8 cellular contexts compared by ENCODE assay signal in the genomic region with DNA sequence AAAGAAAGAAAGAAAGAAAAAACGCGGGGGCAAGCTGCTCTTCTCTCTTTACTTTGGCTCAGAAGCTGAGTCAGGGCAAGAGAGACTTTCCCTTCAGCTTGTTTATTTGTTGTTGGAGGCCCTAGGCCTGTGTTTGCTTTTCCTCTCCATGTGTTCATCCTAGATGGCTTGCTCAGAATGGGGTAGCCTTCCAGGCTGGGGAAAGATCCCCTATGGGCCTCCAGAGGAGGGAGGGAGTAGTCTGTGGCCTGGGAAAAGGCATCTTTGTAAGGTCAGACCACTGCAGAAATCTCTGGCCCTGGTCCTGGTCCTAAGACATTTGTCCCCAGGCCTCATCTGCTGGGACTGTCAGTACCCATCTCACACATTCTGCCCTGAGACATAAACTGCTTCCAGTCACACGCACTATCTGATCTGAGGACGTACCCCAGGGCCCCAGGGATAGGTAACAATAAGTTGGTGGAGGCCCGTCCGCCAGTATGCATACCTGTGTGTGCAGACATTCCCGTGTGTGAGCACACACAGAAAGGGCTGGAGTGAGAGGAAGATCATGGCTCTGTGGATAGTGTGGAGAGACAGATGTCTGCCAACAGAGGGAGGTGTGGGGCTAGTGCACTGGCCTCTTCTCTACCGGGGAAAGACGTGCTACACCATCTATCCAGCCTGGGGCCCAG. TPM values are rescaled to one million over a fixed set of nuclear protein-coding genes. Genes with fewer than 3 reads are reported as not detected.
DNase-seq lines count a peak whose midpoint lies in the region; ATAC-seq and TF ChIP-seq lines count a peak whose summit lies in the region.

No MANE protein-coding gene starts in this region.

- H3K9me3 ChIP-seq in CD4-positive, alpha-beta memory T cell (ENCODE audit: control insufficient read depth in 1 of 2, low read length in 2 of 2), result no peaks in the 10 kb centered on the region
- H3K9me3 ChIP-seq in GM23248 (ENCODE audit: low read depth) (no peaks in the 10 kb centered on the region), OCI-LY3 (ENCODE audit: insufficient read depth, low read length) (no peaks in the 10 kb centered on the region), psoas muscle (no peaks in the 10 kb centered on the region)

- CTCF ChIA-PET in CD4-positive, alpha-beta memory T cell (lab: Charles Lee; ENCODE audit: partially characterized antibody), result interaction anchor here (0.9 to 15.8 kb wide), 10 partner anchors 9 to 179 kb away, joined by 3 to 202 read pairs (median 4); no protein-coding TSS in a partner anchor

- no peak overlapping the region for H3K4me3 ChIP-seq in CD4-positive, alpha-beta memory T cell (ENCODE audit: low read length in 2 of 2)
- no peak overlapping the region for H3K4me3 ChIP-seq in GM23248
- H3K4me3 ChIP-seq in OCI-LY3 (ENCODE audit: low read length), result no peak overlapping the region
- no peak overlapping the region for H3K4me3 ChIP-seq in psoas muscle

- peaks cover 5% of the 10 kb centered on the region for H3K4me1 ChIP-seq in CD4-positive, alpha-beta memory T cell (ENCODE audit: insufficient read depth, low read length)
- H3K4me1 ChIP-seq in GM23248 (ENCODE audit: insufficient read depth), result peaks cover 7% of the 10 kb centered on the region; the same call in 1 of the 2 replicates
- peaks cover 50% of the 10 kb centered on the region for H3K4me1 ChIP-seq in OCI-LY3 (ENCODE audit: low read length)
- H3K4me1 ChIP-seq in psoas muscle, result peaks cover 36% of the 10 kb centered on the region

- no peaks in the 10 kb centered on the region for H3K79me2 ChIP-seq in GM23248 (ENCODE audit: insufficient read depth)
- H3K79me2 ChIP-seq in OCI-LY3 (ENCODE audit: low read length), result peaks cover 8% of the 10 kb centered on the region

- TF ChIP-seq CTCF in OCI-LY3 (IDR thresholded peaks at IDR 0.05; ENCODE audit: low read depth, low read length) (peak; percentile 46), psoas muscle (IDR thresholded peaks at IDR 0.05) (peak; percentile 54)

- no peak overlapping the region for H3K27ac ChIP-seq in CD4-positive, alpha-beta memory T cell (ENCODE audit: low read depth, low read length)
- H3K27ac ChIP-seq in GM23248, result no peak overlapping the region
- no peak overlapping the region for H3K27ac ChIP-seq in OCI-LY3 (ENCODE audit: low read length)
- H3K27ac ChIP-seq in psoas muscle, result peak overlapping the region; percentile 82

- H3K9ac ChIP-seq in GM23248 (no peak overlapping the region), OCI-LY3 (ENCODE audit: low read length) (no peak overlapping the region)

- H3K4me1 Mint-ChIP-seq in CD4-positive, alpha-beta memory T cell, result peaks cover 3 to 7% (median 5%) of the 10 kb centered on the region in 4 donors
- peaks cover 15% of the 10 kb centered on the region for H3K4me1 Mint-ChIP-seq in activated T-helper 17 cell treated with anti-CD3 and anti-CD28 coated beads, Interleukin-2, amount 50 U/mL, for 72 hours

- ATAC-seq in activated T-helper 17 cell treated with anti-CD3 and anti-CD28 coated beads, Interleukin-2, amount 50 U/mL, for 72 hours (replicated peaks), result peak; percentile 35
- peak; percentile 47 to 62 (median 56) for ATAC-seq in psoas muscle
- ATAC-seq in GM21526 (IDR thresholded peaks at IDR 0.05; ENCODE audit: low FRiP score, unreplicated experiment), result no peak

- H3K27me3 ChIP-seq in CD4-positive, alpha-beta memory T cell (ENCODE audit: insufficient read depth, low read length), result no peaks in the 10 kb centered on the region
- H3K27me3 ChIP-seq in GM23248 (replicated peaks; ENCODE audit: insufficient read depth), result no peaks in the 10 kb centered on the region
- H3K27me3 ChIP-seq in OCI-LY3 (ENCODE audit: low read depth, low read length), result no peaks in the 10 kb centered on the region
- peaks cover 0 to 10% (median 0%) of the 10 kb centered on the region in 3 donors for H3K27me3 ChIP-seq in psoas muscle (ENCODE audit: insufficient read depth in 3 of 3, low read length in 2 of 3)

- H3F3A ChIP-seq in GM23248 (ENCODE audit: insufficient read depth), result no peaks in the 10 kb centered on the region

- no peaks in the 10 kb centered on the region for H3K36me3 ChIP-seq in CD4-positive, alpha-beta memory T cell (ENCODE audit: insufficient read depth, low read length)
- no peaks in the 10 kb centered on the region for H3K36me3 ChIP-seq in GM23248 (ENCODE audit: low read depth)
- H3K36me3 ChIP-seq in OCI-LY3 (replicated peaks; ENCODE audit: low read depth, low read length), result no peaks in the 10 kb centered on the region
- H3K36me3 ChIP-seq in psoas muscle (ENCODE audit: insufficient read depth in 1 of 2, low read depth in 1 of 2), result no peaks in the 10 kb centered on the region

- intact Hi-C loops in CD4-positive, alpha-beta memory T cell (cut with micrococcal nuclease), result loop anchor here (1.0 kb wide), 2 partner anchors 91 to 166 kb away; no protein-coding TSS in a partner anchor
- intact Hi-C loops in psoas muscle (cut with DNase I), result loop anchor here (2.0 to 5.0 kb wide), 2 partner anchors 33 to 175 kb away; a partner anchor contains a TSS

- H3K9me3 Mint-ChIP-seq in CD4-positive, alpha-beta memory T cell, result no peaks in the 10 kb centered on the region
- H3K9me3 Mint-ChIP-seq in activated T-helper 17 cell treated with anti-CD3 and anti-CD28 coated beads, Interleukin-2, amount 50 U/mL, for 72 hours, result no peaks in the 10 kb centered on the region

- DNase-seq in CD4-positive, alpha-beta memory T cell, result peak in 4 of 5 donors; percentile 27 to 39 (median 34)
- DNase-seq in GM23248 (peak; percentile 76), globus pallidus (ENCODE audit: low spot score) (peak; percentile 81), psoas muscle (peak in 1 of 2 donors; percentile 20), T1000 (lab: John Stamatoyannopoulos, UW) (no peak)

- H3K27me3 Mint-ChIP-seq in CD4-positive, alpha-beta memory T cell, result peaks cover 0 to 2% of the 10 kb centered on the region in 2 donors
- no peaks in the 10 kb centered on the region for H3K27me3 Mint-ChIP-seq in activated T-helper 17 cell treated with anti-CD3 and anti-CD28 coated beads, Interleukin-2, amount 50 U/mL, for 72 hours

- in situ Hi-C loops in GM23248 (cut with MboI), result loop anchor here (5.0 to 25.0 kb wide), 3 partner anchors 90 to 545 kb away; a partner anchor contains a TSS

- H2AFZ ChIP-seq in GM23248 (no peak overlapping the region), OCI-LY3 (ENCODE audit: low read depth, low read length) (peak overlapping the region; percentile 74; the same call in 1 of the 2 replicates)

- H3K27ac Mint-ChIP-seq in CD4-positive, alpha-beta memory T cell, result peak overlapping the region in 1 of 7 donors; percentile 7
- peak overlapping the region; percentile 74 for H3K27ac Mint-ChIP-seq in activated T-helper 17 cell treated with anti-CD3 and anti-CD28 coated beads, Interleukin-2, amount 50 U/mL, for 72 hours

- no peaks in the 10 kb centered on the region for H3K9me2 ChIP-seq in GM23248 (ENCODE audit: insufficient read depth)

- H3K4me3 Mint-ChIP-seq in CD4-positive, alpha-beta memory T cell, result no peak overlapping the region
- H3K4me3 Mint-ChIP-seq in activated T-helper 17 cell treated with anti-CD3 and anti-CD28 coated beads, Interleukin-2, amount 50 U/mL, for 72 hours, result no peak overlapping the region

- no peaks in the 10 kb centered on the region for H4K20me1 ChIP-seq in GM23248 (ENCODE audit: insufficient read depth)
- no peaks in the 10 kb centered on the region for H4K20me1 ChIP-seq in OCI-LY3 (ENCODE audit: insufficient read depth, low read length)

- H3K36me3 Mint-ChIP-seq in CD4-positive, alpha-beta memory T cell, result no peaks in the 10 kb centered on the region
- H3K36me3 Mint-ChIP-seq in activated T-helper 17 cell treated with anti-CD3 and anti-CD28 coated beads, Interleukin-2, amount 50 U/mL, for 72 hours (ENCODE audit: low read depth), result peaks cover 21% of the 10 kb centered on the region

- POLR2A ChIA-PET in CD4-positive, alpha-beta memory T cell (lab: Charles Lee; ENCODE audit: partially characterized antibody), result no interaction called here

- WGBS in GM23248 (ENCODE audit: low coverage in 1 of 2, low lambda C conversion rate in 2 of 2, missing lambda C conversion rate in 2 of 2), 2 experiments, result 45 to 62% methylated on average over 9 of the region's 9 CpGs
- WGBS in psoas muscle, 3 donors, result 41 to 68% (median 50%) methylated on average over 9 of the region's 9 CpGs

- H3K4me2 ChIP-seq in GM23248 (ENCODE audit: unreplicated experiment) (no peak overlapping the region), OCI-LY3 (ENCODE audit: low read length) (no peak overlapping the region)

RNA-seq across cellular contexts. Expression of a gene that starts 4.9 kb away (rescaled TPM):
- total RNA-seq in CD4-positive, alpha-beta memory T cell, result under 1 TPM; 0.61 to 1.00 TPM
- 1 to 10 TPM in 1 of 2 donors, under 1 TPM in 1; 0.77 to 1.4 TPM for polyA plus RNA-seq in CD4-positive, alpha-beta memory T cell
- 19.5 and 24.2 TPM in 2 replicates for total RNA-seq in GM23248 (2014; rRNA removed; shearing (Covaris generic))
- polyA plus RNA-seq in GM23248 (2016; fragmentation: Nextera tagmentation; extraction: Ambion mirVana) (18.6 and 19.5 TPM in 2 replicates), psoas muscle (1 to 10 TPM; 1.1 to 9.5 (median 2.1) TPM)
- total RNA-seq in activated T-helper 17 cell treated with anti-CD3 and anti-CD28 coated beads, Interleukin-2, amount 50 U/mL, for 72 hours, result 100 to 1,000 TPM in 1 of 2 donors, 10 to 100 TPM in 1; 99.1 to 160 TPM
- 10 to 100 TPM in 3 of 4 donors, 1 to 10 TPM in 1; 2.3 to 18.4 (median 12.8) TPM for total RNA-seq in psoas muscle

RNA-seq across cellular contexts. Expression of a gene that starts 12.1 kb away (rescaled TPM):
- total RNA-seq in CD4-positive, alpha-beta memory T cell, result not detected
- not detected for polyA plus RNA-seq in CD4-positive, alpha-beta memory T cell
- not detected in 2 replicates for total RNA-seq in GM23248 (2014; rRNA removed; shearing (Covaris generic))
- polyA plus RNA-seq in GM23248 (2016; fragmentation: Nextera tagmentation; extraction: Ambion mirVana) (not detected in 2 replicates), psoas muscle (not detected)
- under 1 TPM; 0.30 to 0.66 TPM for total RNA-seq in activated T-helper 17 cell treated with anti-CD3 and anti-CD28 coated beads, Interleukin-2, amount 50 U/mL, for 72 hours
- not detected for total RNA-seq in psoas muscle

RNA-seq across cellular contexts. Expression of a gene that starts 55.6 kb away (rescaled TPM):
- 10 to 100 TPM; 32.0 to 38.5 TPM for total RNA-seq in CD4-positive, alpha-beta memory T cell
- 10 to 100 TPM; 66.8 to 77.8 TPM for polyA plus RNA-seq in CD4-positive, alpha-beta memory T cell
- 56.7 and 72.6 TPM in 2 replicates for total RNA-seq in GM23248 (2014; rRNA removed; shearing (Covaris generic))
- 90.8 and 97.6 TPM in 2 replicates for polyA plus RNA-seq in GM23248 (2016; fragmentation: Nextera tagmentation; extraction: Ambion mirVana)
- total RNA-seq in activated T-helper 17 cell treated with anti-CD3 and anti-CD28 coated beads, Interleukin-2, amount 50 U/mL, for 72 hours, result 10 to 100 TPM; 54.1 to 59.3 TPM
- 10 to 100 TPM; 36.5 to 89.0 (median 64.4) TPM for total RNA-seq in psoas muscle
- 100 to 1,000 TPM in 1 of 3 donors, 10 to 100 TPM in 2; 81.2 to 318 (median 89.6) TPM for polyA plus RNA-seq in psoas muscle
